Comparison of ENCODE assay signal across 1 cellular context in the genomic region with DNA sequence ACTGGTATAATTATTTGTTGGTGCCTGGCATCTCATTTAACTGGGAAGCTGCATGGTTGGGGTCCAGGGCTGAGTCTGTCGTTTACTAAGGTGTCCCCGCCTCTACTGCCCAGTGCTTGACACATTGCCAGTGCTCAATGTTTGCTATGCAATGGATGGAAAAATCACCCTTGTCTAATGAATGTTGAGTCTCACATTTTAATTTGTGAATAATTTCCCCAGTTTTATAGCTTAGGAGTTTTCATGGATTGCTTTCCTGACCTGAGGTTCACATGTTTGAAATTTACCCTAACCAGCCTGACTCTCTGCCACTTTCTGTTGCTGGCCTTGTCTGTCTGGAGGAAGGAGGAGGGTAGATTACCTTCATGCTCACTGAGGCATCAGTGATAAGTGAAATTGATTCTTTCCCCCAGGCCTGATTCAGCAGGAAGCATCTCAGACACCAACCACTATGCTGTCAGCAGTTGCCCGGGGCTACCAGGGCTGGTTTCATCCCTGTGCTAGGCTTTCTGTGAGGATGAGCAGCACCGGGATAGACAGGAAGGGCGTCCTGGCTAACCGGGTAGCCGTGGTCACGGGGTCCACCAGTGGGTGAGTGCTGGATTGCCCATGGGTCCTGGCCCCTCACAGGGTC.
TF ChIP-seq lines count a peak whose summit lies in the region.

No MANE protein-coding gene starts in this region.

TF ChIP-seq in K562, 482 proteins besides CTCF, POLR2A, EP300 and RAD21:
- TF ChIP-seq XRCC3 (IDR thresholded peaks at IDR 0.05) (no peak), ZNF121 (CRISPR knock-in tag; conservative IDR thresholded peaks at IDR 0.05) (no peak), CREM (IDR thresholded peaks at IDR 0.05; ENCODE audit: low read depth) (no peak)
- TF ChIP-seq, protein P1, sequence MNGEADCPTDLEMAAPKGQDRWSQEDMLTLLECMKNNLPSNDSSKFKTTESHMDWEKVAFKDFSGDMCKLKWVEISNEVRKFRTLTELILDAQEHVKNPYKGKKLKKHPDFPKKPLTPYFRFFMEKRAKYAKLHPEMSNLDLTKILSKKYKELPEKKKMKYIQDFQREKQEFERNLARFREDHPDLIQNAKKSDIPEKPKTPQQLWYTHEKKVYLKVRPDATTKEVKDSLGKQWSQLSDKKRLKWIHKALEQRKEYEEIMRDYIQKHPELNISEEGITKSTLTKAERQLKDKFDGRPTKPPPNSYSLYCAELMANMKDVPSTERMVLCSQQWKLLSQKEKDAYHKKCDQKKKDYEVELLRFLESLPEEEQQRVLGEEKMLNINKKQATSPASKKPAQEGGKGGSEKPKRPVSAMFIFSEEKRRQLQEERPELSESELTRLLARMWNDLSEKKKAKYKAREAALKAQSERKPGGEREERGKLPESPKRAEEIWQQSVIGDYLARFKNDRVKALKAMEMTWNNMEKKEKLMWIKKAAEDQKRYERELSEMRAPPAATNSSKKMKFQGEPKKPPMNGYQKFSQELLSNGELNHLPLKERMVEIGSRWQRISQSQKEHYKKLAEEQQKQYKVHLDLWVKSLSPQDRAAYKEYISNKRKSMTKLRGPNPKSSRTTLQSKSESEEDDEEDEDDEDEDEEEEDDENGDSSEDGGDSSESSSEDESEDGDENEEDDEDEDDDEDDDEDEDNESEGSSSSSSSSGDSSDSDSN (IDR thresholded peaks at IDR 0.05; ENCODE audit: borderline replicate concordance in 1 of 2, low read depth in 2 of 2, low read length in 2 of 2): no peak
- TF ChIP-seq, protein P2, sequence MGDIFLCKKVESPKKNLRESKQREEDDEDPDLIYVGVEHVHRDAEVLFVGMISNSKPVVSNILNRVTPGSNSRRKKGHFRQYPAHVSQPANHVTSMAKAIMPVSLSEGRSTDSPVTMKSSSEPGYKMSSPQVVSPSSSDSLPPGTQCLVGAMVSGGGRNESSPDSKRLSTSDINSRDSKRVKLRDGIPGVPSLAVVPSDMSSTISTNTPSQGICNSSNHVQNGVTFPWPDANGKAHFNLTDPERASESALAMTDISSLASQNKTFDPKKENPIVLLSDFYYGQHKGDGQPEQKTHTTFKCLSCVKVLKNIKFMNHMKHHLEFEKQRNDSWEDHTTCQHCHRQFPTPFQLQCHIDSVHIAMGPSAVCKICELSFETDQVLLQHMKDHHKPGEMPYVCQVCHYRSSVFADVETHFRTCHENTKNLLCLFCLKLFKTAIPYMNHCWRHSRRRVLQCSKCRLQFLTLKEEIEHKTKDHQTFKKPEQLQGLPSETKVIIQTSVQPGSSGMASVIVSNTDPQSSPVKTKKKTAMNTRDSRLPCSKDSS (IDR thresholded peaks at IDR 0.05; ENCODE audit: low read depth, partially characterized antibody): no peak
